ENCODE assay signal across 10 cellular contexts in the genomic region with DNA sequence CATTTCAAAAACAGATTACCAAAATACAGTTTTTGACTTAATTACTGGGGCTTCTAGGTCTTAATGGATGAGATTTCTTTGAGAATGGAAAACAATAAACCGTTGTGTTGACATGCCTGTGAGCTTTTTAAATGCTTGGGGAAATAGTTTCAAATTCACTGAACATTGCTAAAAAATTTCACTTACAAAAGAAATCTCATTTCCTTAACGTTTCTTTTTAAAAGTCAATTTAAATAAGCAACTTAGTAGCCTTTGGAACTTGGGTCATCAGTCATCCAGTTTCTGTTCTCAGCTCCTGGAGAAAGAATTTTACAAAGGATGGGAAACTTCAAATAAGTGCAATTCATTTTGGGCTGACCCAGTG. TPM values are rescaled to one million over a fixed set of nuclear protein-coding genes. Genes with fewer than 3 reads are reported as not detected.
DNase-seq lines count a peak whose midpoint lies in the region; ATAC-seq, FAIRE-seq and TF ChIP-seq lines count a peak whose summit lies in the region.
"Had no signal": no experiment of that assay in that cellular context is flagged by ENCODE, and none has a peak within 500 bp of the region (broad histone marks: within the 10 kb centered on the region; RNA-seq: fewer than 3 reads in every experiment).

No MANE protein-coding gene starts in this region.

- peaks cover 1% of the 10 kb centered on the region for H3K36me3 Mint-ChIP-seq in mesothelial cell of epicardium

- H3K36me3 ChIP-seq in heart right ventricle (peaks cover 0 to 29% (median 0%) of the 10 kb centered on the region in 9 donors), brain microvascular endothelial cell (replicated peaks) (no peaks in the 10 kb centered on the region), upper lobe of right lung (peaks cover 9% of the 10 kb centered on the region)

- 51 to 55% methylated on average over 2 of the region's 2 CpGs for WGBS in heart right ventricle, 2 donors
- 38% methylated on average over 2 of the region's 2 CpGs for WGBS in right cardiac atrium

- peak overlapping the region; percentile 89 for H3K4me3 Mint-ChIP-seq in mesothelial cell of epicardium

- peak overlapping the region; percentile 100 for H3K27ac Mint-ChIP-seq in mesothelial cell of epicardium

- H3K27ac ChIP-seq in heart right ventricle (peak overlapping the region in 9 of 10 donors; percentile 99 to 100 (median 100)), right cardiac atrium (ENCODE audit: low read length) (no peak overlapping the region), brain microvascular endothelial cell (peak overlapping the region; percentile 99), upper lobe of right lung (peak overlapping the region; percentile 100)

- H3K4me1 ChIP-seq in heart right ventricle (peaks cover 6 to 77% (median 62%) of the 10 kb centered on the region in 9 donors), right cardiac atrium (ENCODE audit: control insufficient read depth, insufficient read depth, low read length) (peaks cover 5% of the 10 kb centered on the region), upper lobe of right lung (peaks cover 32% of the 10 kb centered on the region)

- peak overlapping the region in 6 of 10 donors; percentile 77 to 86 (median 82) for H3K4me3 ChIP-seq in heart right ventricle
- no peak overlapping the region for H3K4me3 ChIP-seq in right cardiac atrium (ENCODE audit: low read length)
- H3K4me3 ChIP-seq in brain microvascular endothelial cell (ENCODE audit: low read depth, low read length), result no peak overlapping the region
- peak overlapping the region; percentile 88 for H3K4me3 ChIP-seq in upper lobe of right lung

- FAIRE-seq in D721Med (lab: Jason Lieb, UNC), result no peak

- H3K4me1 Mint-ChIP-seq in mesothelial cell of epicardium, result peaks cover 56% of the 10 kb centered on the region

- H3K9me3 ChIP-seq in heart right ventricle (no peaks in the 10 kb centered on the region), right cardiac atrium (ENCODE audit: control insufficient read depth, low read length) (no peaks in the 10 kb centered on the region), upper lobe of right lung (no peaks in the 10 kb centered on the region)

- no peaks in the 10 kb centered on the region for H3K9me3 Mint-ChIP-seq in mesothelial cell of epicardium

- no peak for DNase-seq in heart right ventricle
- no peak for DNase-seq in right cardiac atrium
- no peak for DNase-seq in brain microvascular endothelial cell
- no peak for DNase-seq in mesothelial cell of epicardium (ENCODE audit: low spot score in 2 of 2, unreplicated experiment in 2 of 2)
- no peak for DNase-seq in upper lobe of right lung
- DNase-seq in D721Med (ENCODE audit: insufficient read length, low spot score), result no peak
- DNase-seq in inferior parietal cortex (ENCODE audit: extremely low spot score), result no peak
- DNase-seq: DMS79 treated with DMSO at 0.1 percent for 48 hours, RPMI8226 had no signal

- no peak for TF ChIP-seq CTCF in heart right ventricle (IDR thresholded peaks at IDR 0.05)
- TF ChIP-seq CTCF in brain microvascular endothelial cell (IDR thresholded peaks at IDR 0.05; ENCODE audit: low read depth, low read length, missing control alignments), result no peak
- no peak for TF ChIP-seq CTCF in mesothelial cell of epicardium (IDR thresholded peaks at IDR 0.05; ENCODE audit: unreplicated experiment)
- no peak for TF ChIP-seq CTCF in upper lobe of right lung (IDR thresholded peaks at IDR 0.05)
- TF ChIP-seq CTCF in D721Med (IDR thresholded peaks at IDR 0.05; ENCODE audit: insufficient read depth, missing control alignments), result no peak

- no peaks in the 10 kb centered on the region for H3K27me3 Mint-ChIP-seq in mesothelial cell of epicardium (ENCODE audit: low read depth)

- intact Hi-C loops in heart right ventricle (cut with DNase I) (loop anchor here in 1 of 10 donors (10.0 kb wide), 1 partner anchor 254 kb away; a partner anchor contains a TSS), right cardiac atrium (cut with DNase I) (no loop called here), upper lobe of right lung (cut with DNase I) (no loop called here)

- ATAC-seq in heart right ventricle, result no peak
- no peak for ATAC-seq in right cardiac atrium
- no peak for ATAC-seq in upper lobe of right lung
- no peak for ATAC-seq in GM19035 (IDR thresholded peaks at IDR 0.05; ENCODE audit: unreplicated experiment)

- no peaks in the 10 kb centered on the region for H3K27me3 ChIP-seq in heart right ventricle
- no peaks in the 10 kb centered on the region for H3K27me3 ChIP-seq in right cardiac atrium (ENCODE audit: control insufficient read depth, insufficient read depth)
- no peaks in the 10 kb centered on the region for H3K27me3 ChIP-seq in brain microvascular endothelial cell (replicated peaks)
- H3K27me3 ChIP-seq in upper lobe of right lung, result no peaks in the 10 kb centered on the region

- in situ Hi-C loops in brain microvascular endothelial cell (cut with HindIII; ENCODE audit: low pct_ligation_motif_present, low sequenced_read_pairs), result no loop called here

RNA-seq across cellular contexts. Expression of a gene that starts 4.4 kb away (rescaled TPM):
- total RNA-seq in heart right ventricle, result 10 to 100 TPM; 19.5 to 32.8 (median 26.1) TPM
- 10 to 100 TPM in 1 of 2 donors, 1 to 10 TPM in 1; 4.5 to 13.8 TPM for polyA plus RNA-seq in heart right ventricle
- 10 to 100 TPM; 25.6 to 27.7 (median 26.8) TPM for total RNA-seq in right cardiac atrium
- polyA plus RNA-seq in right cardiac atrium, result 12.4 TPM
- total RNA-seq in mesothelial cell of epicardium, result 65.3 to 68.7 TPM (median 67.9 TPM) in 3 replicates
- 47.5 TPM for total RNA-seq in upper lobe of right lung

RNA-seq across cellular contexts. Expression of a gene that starts 21.5 kb away (rescaled TPM):
- 10 to 100 TPM; 32.5 to 53.3 (median 45.5) TPM for total RNA-seq in heart right ventricle
- polyA plus RNA-seq in heart right ventricle, result 10 to 100 TPM; 11.9 to 60.2 TPM
- total RNA-seq in right cardiac atrium, result 10 to 100 TPM; 49.1 to 57.0 (median 53.5) TPM
- 34.0 TPM for polyA plus RNA-seq in right cardiac atrium
- 137 to 141 TPM (median 138 TPM) in 3 replicates for total RNA-seq in mesothelial cell of epicardium
- 57.6 TPM for total RNA-seq in upper lobe of right lung

Comparison
In these comparisons a context has a peak if more than half of its experiments do, and no peak if none do; other contexts are left out.
1. H3K4me3 ChIP-seq: peak in heart right ventricle (6 of 10) and upper lobe of right lung (single experiment); none in right cardiac atrium (single experiment) and brain microvascular endothelial cell (single experiment).